Comparison of ENCODE assay signal across 24 cellular contexts in genomic region chr4:28296239-28296638, GRCh38.
"Had no signal": no experiment of that assay in that cellular context is flagged by ENCODE, and none has a peak within 500 bp of the region (broad histone marks: within the 10 kb centered on the region; RNA-seq: fewer than 3 reads in every experiment).

No MANE protein-coding gene starts in this region.

- H3K36me3 ChIP-seq: colonic mucosa, esophagus muscularis mucosa, esophagus squamous epithelium, gastrocnemius medialis, gastroesophageal sphincter, heart left ventricle, heart right ventricle had no signal

- ATAC-seq: effector memory CD8-positive, alpha-beta T cell; esophagus mucosa; foreskin keratinocyte; gastrocnemius medialis; gastroesophageal sphincter; heart left ventricle; heart right ventricle had no signal

- H3K4me3 ChIP-seq: colonic mucosa, coronary artery, dorsolateral prefrontal cortex, esophagus muscularis mucosa, esophagus squamous epithelium, gastrocnemius medialis, gastroesophageal sphincter, heart left ventricle, heart right ventricle had no signal

- DNase-seq: colonic mucosa; cortex of kidney; dermis blood vessel endothelial cell; dorsolateral prefrontal cortex; effector CD4-positive, alpha-beta T cell; effector CD8-positive, alpha-beta T cell; effector memory CD4-positive, alpha-beta T cell; effector memory CD8-positive, alpha-beta T cell; endodermal cell; erythroblast; esophagus squamous epithelium; foreskin fibroblast; foreskin keratinocyte; foreskin melanocyte; gastrocnemius medialis; glutamatergic neuron; head of caudate nucleus; heart left ventricle; heart right ventricle had no signal

- H3K27me3 ChIP-seq: colonic mucosa, dorsolateral prefrontal cortex, esophagus muscularis mucosa, esophagus squamous epithelium, foreskin keratinocyte, gastrocnemius medialis, gastroesophageal sphincter, heart left ventricle, heart right ventricle had no signal

- H3K27ac ChIP-seq: colonic mucosa, coronary artery, dorsolateral prefrontal cortex, epithelial cell of prostate, esophagus muscularis mucosa, esophagus squamous epithelium, foreskin keratinocyte, gastrocnemius medialis, gastroesophageal sphincter, heart left ventricle, heart right ventricle had no signal

- H3K9me3 ChIP-seq: colonic mucosa, esophagus squamous epithelium, gastrocnemius medialis, gastroesophageal sphincter had no signal

- H3K4me1 ChIP-seq: colonic mucosa, esophagus muscularis mucosa, esophagus squamous epithelium, foreskin keratinocyte, gastrocnemius medialis, gastroesophageal sphincter, heart left ventricle, heart right ventricle had no signal
